1 cellular context compared by ENCODE assay signal in the genomic region with DNA sequence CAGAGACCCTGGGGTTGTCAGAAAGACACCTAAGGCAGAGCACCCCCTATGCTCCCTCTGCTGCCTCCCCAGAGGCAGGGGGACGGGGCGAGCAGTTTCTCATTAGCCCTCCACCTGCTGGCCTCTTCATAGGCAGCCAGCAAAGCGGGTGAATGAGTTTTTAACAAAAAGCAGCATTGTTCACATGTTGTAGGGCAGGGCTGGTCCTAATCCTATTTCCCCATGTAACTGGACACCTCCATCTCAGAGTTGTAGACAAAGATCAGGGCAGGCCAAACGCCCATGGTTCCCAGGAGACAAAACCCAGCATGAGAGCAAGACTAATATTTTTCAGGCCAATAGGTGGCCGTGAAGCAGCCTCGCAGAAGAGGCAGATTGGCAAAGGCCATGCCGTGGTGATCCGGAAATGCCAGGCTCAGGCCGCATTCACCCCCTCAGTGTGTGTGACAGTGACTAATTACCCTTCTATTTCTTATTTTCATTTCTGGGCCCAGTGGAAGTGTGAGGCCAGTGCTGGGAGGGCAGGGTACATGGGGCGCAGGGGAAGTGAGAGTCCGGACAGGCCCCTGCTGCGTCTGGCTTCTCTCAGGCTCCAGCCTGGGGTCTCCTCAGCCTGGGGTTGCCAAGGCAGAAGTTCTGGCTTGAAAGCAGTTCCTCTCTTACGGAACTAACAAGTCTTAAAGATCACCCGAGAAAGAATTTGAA.
TF ChIP-seq lines count a peak whose summit lies in the region.

No MANE protein-coding gene starts in this region.

TF ChIP-seq in HepG2, 621 proteins besides CTCF, POLR2A, EP300 and RAD21 (continued from another document and continues in another):
- TF ChIP-seq MYPOP (CRISPR knock-in tag; IDR thresholded peaks at IDR 0.05) (no peak), ZNF232 (CRISPR knock-in tag; IDR thresholded peaks at IDR 0.05; ENCODE audit: borderline replicate concordance) (no peak), ZBTB7A (CRISPR knock-in tag; IDR thresholded peaks at IDR 0.05) (no peak), CC2D1A (CRISPR knock-in tag; IDR thresholded peaks at IDR 0.05) (no peak), ZNF576 (CRISPR knock-in tag; IDR thresholded peaks at IDR 0.05) (no peak), GATA4 (IDR thresholded peaks at IDR 0.05; ENCODE audit: borderline replicate concordance, low read depth) (no peak), ARID4A (CRISPR knock-in tag; IDR thresholded peaks at IDR 0.05; ENCODE audit: borderline replicate concordance) (no peak; the same call in 1 of the 2 replicates), ZNF879 (CRISPR knock-in tag; IDR thresholded peaks at IDR 0.05) (no peak), ZFX (CRISPR knock-in tag; IDR thresholded peaks at IDR 0.05; ENCODE audit: low read depth) (peak; percentile 72; the same call in 1 of the 2 replicates), RFXAP (CRISPR knock-in tag; IDR thresholded peaks at IDR 0.05; ENCODE audit: borderline replicate concordance) (no peak), MTA3 (CRISPR knock-in tag; IDR thresholded peaks at IDR 0.05) (no peak), U2AF2 (IDR thresholded peaks at IDR 0.05; ENCODE audit: low read depth, low read length) (no peak), WIZ (CRISPR knock-in tag; IDR thresholded peaks at IDR 0.05) (no peak), ZNF564 (CRISPR knock-in tag; IDR thresholded peaks at IDR 0.05) (0 out of 2 replicates have a peak, but pooled peaks have one; percentile 35), ZNF350 (CRISPR knock-in tag; IDR thresholded peaks at IDR 0.05; ENCODE audit: borderline replicate concordance, low read depth) (no peak), ZNF335 (CRISPR knock-in tag; IDR thresholded peaks at IDR 0.05) (no peak), ZMYM2 (CRISPR knock-in tag; IDR thresholded peaks at IDR 0.05) (no peak), FOXP4 (CRISPR knock-in tag; IDR thresholded peaks at IDR 0.05) (peak; percentile 21; the same call in 1 of the 2 replicates), STAT6 (CRISPR knock-in tag; IDR thresholded peaks at IDR 0.05; ENCODE audit: borderline replicate concordance) (no peak), ZNF503 (CRISPR knock-in tag; IDR thresholded peaks at IDR 0.05) (no peak), ZNF878 (CRISPR knock-in tag; IDR thresholded peaks at IDR 0.05) (no peak), FOXP1 (IDR thresholded peaks at IDR 0.05) (no peak), FOXP1 (CRISPR knock-in tag; IDR thresholded peaks at IDR 0.05) (no peak), ZNF34 (CRISPR knock-in tag; IDR thresholded peaks at IDR 0.05; ENCODE audit: borderline replicate concordance) (no peak), HNF1B (CRISPR knock-in tag; IDR thresholded peaks at IDR 0.05) (no peak), IKZF4 (CRISPR knock-in tag; IDR thresholded peaks at IDR 0.05; ENCODE audit: borderline replicate concordance, low read depth, not compliant biosample characterization) (no peak), ZNF354B (CRISPR knock-in tag; IDR thresholded peaks at IDR 0.05) (no peak), CEBPB (IDR thresholded peaks at IDR 0.05; ENCODE audit: borderline replicate concordance, low read depth, low read length) (no peak), SAP130 (CRISPR knock-in tag; IDR thresholded peaks at IDR 0.05; ENCODE audit: low read depth) (0 out of 2 replicates have a peak, but pooled peaks have one; percentile 29), NR2F6 (IDR thresholded peaks at IDR 0.05) (no peak), NR2F6 (CRISPR knock-in tag; IDR thresholded peaks at IDR 0.05) (no peak), TCF7 (IDR thresholded peaks at IDR 0.05; ENCODE audit: low read depth) (no peak), FLYWCH1 (CRISPR knock-in tag; IDR thresholded peaks at IDR 0.05) (no peak), ATF6 (CRISPR knock-in tag; conservative IDR thresholded peaks at IDR 0.05) (no peak), ZNF331 (CRISPR knock-in tag; IDR thresholded peaks at IDR 0.05) (0 out of 2 replicates have a peak, but pooled peaks have one; percentile 18), MAFG (CRISPR knock-in tag; IDR thresholded peaks at IDR 0.05) (no peak), ZNF451 (CRISPR knock-in tag; IDR thresholded peaks at IDR 0.05) (no peak), POGZ (CRISPR knock-in tag; IDR thresholded peaks at IDR 0.05) (peak; percentile 10; the same call in 1 of the 2 replicates), HDAC6 (IDR thresholded peaks at IDR 0.05; ENCODE audit: low read depth, low read length) (no peak)
- TF ChIP-seq, protein P1, sequence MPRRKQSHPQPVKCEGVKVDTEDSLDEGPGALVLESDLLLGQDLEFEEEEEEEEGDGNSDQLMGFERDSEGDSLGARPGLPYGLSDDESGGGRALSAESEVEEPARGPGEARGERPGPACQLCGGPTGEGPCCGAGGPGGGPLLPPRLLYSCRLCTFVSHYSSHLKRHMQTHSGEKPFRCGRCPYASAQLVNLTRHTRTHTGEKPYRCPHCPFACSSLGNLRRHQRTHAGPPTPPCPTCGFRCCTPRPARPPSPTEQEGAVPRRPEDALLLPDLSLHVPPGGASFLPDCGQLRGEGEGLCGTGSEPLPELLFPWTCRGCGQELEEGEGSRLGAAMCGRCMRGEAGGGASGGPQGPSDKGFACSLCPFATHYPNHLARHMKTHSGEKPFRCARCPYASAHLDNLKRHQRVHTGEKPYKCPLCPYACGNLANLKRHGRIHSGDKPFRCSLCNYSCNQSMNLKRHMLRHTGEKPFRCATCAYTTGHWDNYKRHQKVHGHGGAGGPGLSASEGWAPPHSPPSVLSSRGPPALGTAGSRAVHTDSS (CRISPR knock-in tag; conservative IDR thresholded peaks at IDR 0.05) = no peak
- TF ChIP-seq, protein P2, sequence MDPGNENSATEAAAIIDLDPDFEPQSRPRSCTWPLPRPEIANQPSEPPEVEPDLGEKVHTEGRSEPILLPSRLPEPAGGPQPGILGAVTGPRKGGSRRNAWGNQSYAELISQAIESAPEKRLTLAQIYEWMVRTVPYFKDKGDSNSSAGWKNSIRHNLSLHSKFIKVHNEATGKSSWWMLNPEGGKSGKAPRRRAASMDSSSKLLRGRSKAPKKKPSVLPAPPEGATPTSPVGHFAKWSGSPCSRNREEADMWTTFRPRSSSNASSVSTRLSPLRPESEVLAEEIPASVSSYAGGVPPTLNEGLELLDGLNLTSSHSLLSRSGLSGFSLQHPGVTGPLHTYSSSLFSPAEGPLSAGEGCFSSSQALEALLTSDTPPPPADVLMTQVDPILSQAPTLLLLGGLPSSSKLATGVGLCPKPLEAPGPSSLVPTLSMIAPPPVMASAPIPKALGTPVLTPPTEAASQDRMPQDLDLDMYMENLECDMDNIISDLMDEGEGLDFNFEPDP (CRISPR knock-in tag; conservative IDR thresholded peaks at IDR 0.05) = no peak
